In the genomic region with DNA sequence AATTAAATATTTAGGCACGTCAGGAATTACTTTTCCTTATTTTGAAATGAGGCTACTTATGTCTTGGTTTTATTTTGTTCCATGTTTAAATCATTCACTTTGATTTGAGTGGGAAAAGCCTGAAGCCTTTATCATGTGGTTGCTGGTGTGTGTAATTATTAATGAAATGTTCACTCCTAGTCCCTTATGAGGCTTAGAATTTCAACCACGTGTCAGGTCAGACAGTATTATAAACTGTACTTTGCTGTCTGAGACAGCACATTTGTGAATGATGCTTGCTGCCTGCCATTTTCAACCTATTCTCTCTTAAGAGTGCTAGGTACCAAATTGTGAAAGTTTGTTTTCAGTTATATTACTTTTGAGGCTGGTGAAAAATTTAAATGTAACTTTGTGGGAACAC, we compare ENCODE assay signal across 18 cellular contexts. TPM values are rescaled to one million over a fixed set of nuclear protein-coding genes. Genes with fewer than 3 reads are reported as not detected.
DNase-seq lines count a peak whose midpoint lies in the region; ATAC-seq, FAIRE-seq and TF ChIP-seq lines count a peak whose summit lies in the region.
"Had no signal": no experiment of that assay in that cellular context is flagged by ENCODE, and none has a peak within 500 bp of the region (broad histone marks: within the 10 kb centered on the region; RNA-seq: fewer than 3 reads in every experiment).

No MANE protein-coding gene starts in this region.

- peaks cover 0 to 32% (median 8%) of the 10 kb centered on the region in 4 donors for H3K36me3 ChIP-seq in right lobe of liver
- H3K36me3 ChIP-seq in HepG2 (replicated peaks in 1 of 2; ENCODE audit: control insufficient read depth in 1 of 2, insufficient read depth in 2 of 2, low read length in 2 of 2) = peaks cover 6 to 35% of the 10 kb centered on the region in 2 experiments
- peaks cover 0 to 52% of the 10 kb centered on the region in 2 donors for H3K36me3 ChIP-seq in adrenal gland (replicated peaks in 1 of 2)

- no peak overlapping the region for H3K4me3 Mint-ChIP-seq in activated T-helper 17 cell treated with anti-CD3 and anti-CD28 coated beads, Interleukin-2, amount 50 U/mL, for 72 hours
- no peak overlapping the region for H3K4me3 Mint-ChIP-seq in natural killer cell treated with Interleukin-12 subunit alpha and Interleukin-12 subunit beta and Interleukin-15 and Interleukin-18, amount 100 ng/mL, for 72 hours
- H3K4me3 Mint-ChIP-seq in CD4-positive, alpha-beta T cell = no peak overlapping the region
- H3K4me3 Mint-ChIP-seq in T-helper 17 cell = no peak overlapping the region
- H3K4me3 Mint-ChIP-seq: GM23338 had no signal

- H3K27me3 ChIP-seq in right lobe of liver (peaks cover 0 to 3% of the 10 kb centered on the region in 2 donors), HepG2 (ENCODE audit: control insufficient read depth in 1 of 2, insufficient read depth in 2 of 2, low read length in 2 of 2) (no peaks in the 10 kb centered on the region), adrenal gland (no peaks in the 10 kb centered on the region)
- no peaks in the 10 kb centered on the region for H3K27me3 ChIP-seq in CD4-positive, alpha-beta T cell (ENCODE audit: control insufficient read depth, insufficient read depth, low read length)
- H3K27me3 ChIP-seq: MG63 had no signal

- no peaks in the 10 kb centered on the region for H3K4me1 ChIP-seq in right lobe of liver
- H3K4me1 ChIP-seq in HepG2 (ENCODE audit: insufficient read depth, low read length) = no peaks in the 10 kb centered on the region
- no peaks in the 10 kb centered on the region for H3K4me1 ChIP-seq in adrenal gland (replicated peaks in 1 of 2)

- H3K27ac ChIP-seq in right lobe of liver (no peak overlapping the region), HepG2 (ENCODE audit: extremely low read length, insufficient read depth, low read length) (no peak overlapping the region), adrenal gland (no peak overlapping the region)
- no peak overlapping the region for H3K27ac ChIP-seq in CD4-positive, alpha-beta T cell (ENCODE audit: low read depth, low read length)

- no peak overlapping the region for H2AFZ ChIP-seq in HepG2 (ENCODE audit: low read length)
- H2AFZ ChIP-seq: GM23338 had no signal

- H3K36me3 Mint-ChIP-seq in activated T-helper 17 cell treated with anti-CD3 and anti-CD28 coated beads, Interleukin-2, amount 50 U/mL, for 72 hours (ENCODE audit: low read depth) = peaks cover 91% of the 10 kb centered on the region
- peaks cover 29% of the 10 kb centered on the region for H3K36me3 Mint-ChIP-seq in natural killer cell treated with Interleukin-12 subunit alpha and Interleukin-12 subunit beta and Interleukin-15 and Interleukin-18, amount 100 ng/mL, for 72 hours
- peaks cover 78% of the 10 kb centered on the region for H3K36me3 Mint-ChIP-seq in CD4-positive, alpha-beta T cell (ENCODE audit: low read depth)
- peaks cover 25% of the 10 kb centered on the region for H3K36me3 Mint-ChIP-seq in T-helper 17 cell (ENCODE audit: low read depth)

- H3K4me3 ChIP-seq in right lobe of liver (no peak overlapping the region), HepG2 (replicated peaks in 1 of 3; ENCODE audit: insufficient read depth in 1 of 3, low read depth in 2 of 3, low read length in 3 of 3) (no peak overlapping the region), adrenal gland (no peak overlapping the region)
- H3K4me3 ChIP-seq: GM23338, MG63 had no signal

- TF ChIP-seq EP300 in HepG2 (IDR thresholded peaks at IDR 0.05; ENCODE audit: low read depth in 2 of 2, low read length in 2 of 2) (no peak), HepG2 (CRISPR knock-in tag; IDR thresholded peaks at IDR 0.05; ENCODE audit: borderline replicate concordance) (no peak)

- in situ Hi-C loops in HepG2 (cut with HindIII; ENCODE audit: extremely low pct_ligation_motif_present, low pct_unique_long_range_greater_than_20kb) = no loop called here

- no peak for TF ChIP-seq RAD21 in HepG2 (CRISPR knock-in tag; IDR thresholded peaks at IDR 0.05)

- POLR2A ChIA-PET in HepG2 (lab: Yijun Ruan, JAX) = no interaction called here
- POLR2A ChIA-PET in CD4-positive, alpha-beta T cell (lab: Charles Lee) = no interaction called here

- WGBS in right lobe of liver (ENCODE audit: insufficient coverage, low coverage, low lambda C conversion rate, missing lambda C conversion rate) = 43% methylated on average over 2 of the region's 2 CpGs
- 83% methylated on average over 2 of the region's 2 CpGs for WGBS in HepG2 (ENCODE audit: low lambda C conversion rate)
- 71 to 81% (median 73%) methylated on average over 2 of the region's 2 CpGs for WGBS in adrenal gland, 4 donors

- no peaks in the 10 kb centered on the region for H3K9me3 Mint-ChIP-seq in activated T-helper 17 cell treated with anti-CD3 and anti-CD28 coated beads, Interleukin-2, amount 50 U/mL, for 72 hours
- H3K9me3 Mint-ChIP-seq in natural killer cell treated with Interleukin-12 subunit alpha and Interleukin-12 subunit beta and Interleukin-15 and Interleukin-18, amount 100 ng/mL, for 72 hours = no peaks in the 10 kb centered on the region
- no peaks in the 10 kb centered on the region for H3K9me3 Mint-ChIP-seq in CD4-positive, alpha-beta T cell
- H3K9me3 Mint-ChIP-seq: GM23338 had no signal

- no peak for TF ChIP-seq POLR2A in right lobe of liver (IDR thresholded peaks at IDR 0.05)
- no peak for TF ChIP-seq POLR2A in HepG2 (IDR thresholded peaks at IDR 0.05; ENCODE audit: insufficient read depth in 1 of 2, low read depth in 2 of 2, low read length in 2 of 2)
- TF ChIP-seq POLR2A in adrenal gland (IDR thresholded peaks at IDR 0.05) = no peak

- no peak overlapping the region for H3K9ac ChIP-seq in HepG2 (ENCODE audit: insufficient read depth, low read depth, low read length)

- intact Hi-C loops in right lobe of liver (cut with DNase I) = no loop called here
- intact Hi-C loops in HepG2 (cut with micrococcal nuclease; ENCODE audit: unreplicated experiment) = no loop called here
- intact Hi-C loops in CD4-positive, alpha-beta T cell (cut with DNase I, micrococcal nuclease) = loop anchor here in 1 of 2 experiments (5.0 to 10.0 kb wide), 2 partner anchors 142 to 181 kb away; no protein-coding TSS in a partner anchor
- intact Hi-C loops in adrenal gland (cut with DNase I) = no loop called here

- DNase-seq in right lobe of liver (no peak), HepG2 (ENCODE audit: low spot score) (no peak), left lobe of liver (ENCODE audit: low spot score) (no peak), T-helper 17 cell (no peak), adrenal gland (no peak)
- no peak for DNase-seq in natural killer cell treated with Interleukin-12 subunit alpha and Interleukin-12 subunit beta and Interleukin-15 and Interleukin-18, amount 100 ng/mL, for 72 hours (ENCODE audit: low spot score)
- DNase-seq in CD4-positive, alpha-beta T cell = no peak
- DNase-seq: C1 segment of cervical spinal cord, DMS79, IMR-90, Karpas-422, MG63, NCI-H1092, NCI-H146, NCI-H2081, NCI-H510A treated with DMSO at 0.1 percent for 48 hours had no signal

- CTCF ChIA-PET in HepG2 (lab: Yijun Ruan, JAX; ENCODE audit: low intra/inter-chr PET ratio, low total read pairs) = no interaction called here
- CTCF ChIA-PET in CD4-positive, alpha-beta T cell (lab: Charles Lee) = no interaction called here

- H3K9me3 ChIP-seq in right lobe of liver (no peaks in the 10 kb centered on the region), HepG2 (ENCODE audit: low read length) (no peaks in the 10 kb centered on the region), T-helper 17 cell (ENCODE audit: control insufficient read depth, low read length, poor library complexity, severe bottlenecking) (no peaks in the 10 kb centered on the region), adrenal gland (replicated peaks in 1 of 3) (no peaks in the 10 kb centered on the region)
- H3K9me3 ChIP-seq in CD4-positive, alpha-beta T cell (ENCODE audit: control insufficient read depth, low read length) = no peaks in the 10 kb centered on the region
- H3K9me3 ChIP-seq: MG63 had no signal

- H3K27ac Mint-ChIP-seq in activated T-helper 17 cell treated with anti-CD3 and anti-CD28 coated beads, Interleukin-2, amount 50 U/mL, for 72 hours = no peak overlapping the region
- H3K27ac Mint-ChIP-seq in natural killer cell treated with Interleukin-12 subunit alpha and Interleukin-12 subunit beta and Interleukin-15 and Interleukin-18, amount 100 ng/mL, for 72 hours = no peak overlapping the region
- no peak overlapping the region for H3K27ac Mint-ChIP-seq in CD4-positive, alpha-beta T cell
- H3K27ac Mint-ChIP-seq in T-helper 17 cell = no peak overlapping the region
- H3K27ac Mint-ChIP-seq: GM23338 had no signal

- no peak for FAIRE-seq in HepG2 (lab: Jason Lieb, UNC)

- H3K4me2 ChIP-seq in HepG2 (ENCODE audit: low read depth, low read length) = no peak overlapping the region
- H3K4me2 ChIP-seq: GM23338 had no signal

- no peaks in the 10 kb centered on the region for H3K4me1 Mint-ChIP-seq in activated T-helper 17 cell treated with anti-CD3 and anti-CD28 coated beads, Interleukin-2, amount 50 U/mL, for 72 hours
- H3K4me1 Mint-ChIP-seq in natural killer cell treated with Interleukin-12 subunit alpha and Interleukin-12 subunit beta and Interleukin-15 and Interleukin-18, amount 100 ng/mL, for 72 hours (ENCODE audit: low read depth in 2 of 2) = peaks cover 2 to 4% of the 10 kb centered on the region in 2 donors
- H3K4me1 Mint-ChIP-seq in CD4-positive, alpha-beta T cell (ENCODE audit: low read depth) = peaks cover 5% of the 10 kb centered on the region
- H3K4me1 Mint-ChIP-seq in T-helper 17 cell = peaks cover 13% of the 10 kb centered on the region

- TF ChIP-seq CTCF in right lobe of liver (IDR thresholded peaks at IDR 0.05) (no peak), HepG2 (CRISPR knock-in tag; IDR thresholded peaks at IDR 0.05) (no peak), adrenal gland (IDR thresholded peaks at IDR 0.05) (no peak)
- TF ChIP-seq CTCF in CD4-positive, alpha-beta T cell (IDR thresholded peaks at IDR 0.05) = no peak

- no peaks in the 10 kb centered on the region for H3K27me3 Mint-ChIP-seq in activated T-helper 17 cell treated with anti-CD3 and anti-CD28 coated beads, Interleukin-2, amount 50 U/mL, for 72 hours
- no peaks in the 10 kb centered on the region for H3K27me3 Mint-ChIP-seq in natural killer cell treated with Interleukin-12 subunit alpha and Interleukin-12 subunit beta and Interleukin-15 and Interleukin-18, amount 100 ng/mL, for 72 hours
- no peaks in the 10 kb centered on the region for H3K27me3 Mint-ChIP-seq in CD4-positive, alpha-beta T cell
- no peaks in the 10 kb centered on the region for H3K27me3 Mint-ChIP-seq in T-helper 17 cell

- BruUV-seq in HepG2 (replicated peaks; lab: Mats Ljungman, UMichigan) = no TSS peak

- peak; percentile 47 to 84 (median 54) for ATAC-seq in right lobe of liver
- ATAC-seq in HepG2 = no peak
- ATAC-seq in activated T-helper 17 cell treated with anti-CD3 and anti-CD28 coated beads, Interleukin-2, amount 50 U/mL, for 72 hours (replicated peaks) = peak; percentile 46
- peak; percentile 66 for ATAC-seq in left lobe of liver
- no peak for ATAC-seq in natural killer cell treated with Interleukin-12 subunit alpha and Interleukin-12 subunit beta and Interleukin-15 and Interleukin-18, amount 100 ng/mL, for 72 hours
- no peak for ATAC-seq in CD4-positive, alpha-beta T cell (ENCODE audit: poor library complexity)
- no peak for ATAC-seq in T-helper 17 cell
- ATAC-seq: GM23338 had no signal

- no peaks in the 10 kb centered on the region for H4K20me1 ChIP-seq in HepG2 (ENCODE audit: insufficient read depth, low read length)

- H3K79me2 ChIP-seq in HepG2 (ENCODE audit: insufficient read depth, low read length) = no peaks in the 10 kb centered on the region

RNA-seq across cellular contexts. Expression of gene COL17A1, which starts 58.9 kb away (rescaled TPM):
- total RNA-seq in right lobe of liver (under 1 TPM in 2 of 6 experiments, not detected in 4; 0.11 to 0.12 TPM), HepG2 (2016; rRNA removed; fragmentation: Illumina TruSeq; extraction: Trizol) (not detected in 2 replicates), left lobe of liver (0.13 TPM), T-helper 17 cell (not detected), adrenal gland (under 1 TPM in 5 of 8 donors, not detected in 3; 0.11 to 0.97 (median 0.23) TPM)
- total RNA-seq in HepG2 (2016; cell fraction: cytosol; rRNA removed; fragmentation: Illumina TruSeq; extraction: Trizol; ENCODE audit: low read depth) = not detected in 2 replicates
- 0.09 TPM in 1 of 2 replicates, not detected in the other for total RNA-seq in HepG2 (2016; cell fraction: insoluble cytoplasmic fraction; rRNA removed; fragmentation: Illumina TruSeq; extraction: Trizol)
- 0.21 TPM in 1 of 2 replicates, not detected in the other for total RNA-seq in HepG2 (2016; cell fraction: membrane; rRNA removed; fragmentation: Illumina TruSeq; extraction: Trizol)
- total RNA-seq in HepG2 (2016; cell fraction: nucleus; rRNA removed; fragmentation: Illumina TruSeq; extraction: Trizol) = not detected in 2 replicates
- polyA plus RNA-seq in HepG2 (2011; rRNA removed) (0.03 and 0.13 TPM in 2 replicates), adrenal gland (1 to 10 TPM in 2 of 3 donors, under 1 TPM in 1; 0.40 to 2.2 (median 1.5) TPM)
- 0.04 TPM in 1 of 2 replicates, not detected in the other for polyA plus RNA-seq in HepG2 (2011; cell fraction: cytosol; rRNA removed)
- 0.35 and 0.54 TPM in 2 replicates for polyA plus RNA-seq in HepG2 (2011; cell fraction: nucleus; rRNA removed)
- not detected in 2 replicates for polyA plus RNA-seq in HepG2 (2012)
- polyA plus RNA-seq in HepG2 (2016; cell fraction: cytosol; fragmentation: Illumina TruSeq; extraction: Trizol; ENCODE audit: low read depth) = not detected in 2 replicates
- polyA plus RNA-seq in HepG2 (2016; cell fraction: insoluble cytoplasmic fraction; fragmentation: Illumina TruSeq; extraction: Trizol; ENCODE audit: low read depth) = not detected in 2 replicates
- polyA plus RNA-seq in HepG2 (2016; cell fraction: membrane; fragmentation: Illumina TruSeq; extraction: Trizol; ENCODE audit: low read depth) = not detected in 2 replicates
- 0.32 TPM in 1 of 2 replicates, not detected in the other for polyA plus RNA-seq in HepG2 (2016; cell fraction: nucleus; fragmentation: Illumina TruSeq; extraction: Trizol; ENCODE audit: insufficient read depth, low read depth)
- 0.92 and 1.6 TPM in 2 replicates for polyA minus RNA-seq in HepG2 (2011; rRNA and poly(A)+ RNA removed; ENCODE audit: low replicate concordance)
- not detected in 2 replicates for polyA minus RNA-seq in HepG2 (2011; cell fraction: cytosol; rRNA and poly(A)+ RNA removed)
- polyA minus RNA-seq in HepG2 (2011; cell fraction: nucleus; rRNA and poly(A)+ RNA removed) = 0.25 TPM in 1 of 2 replicates, not detected in the other
- not detected for total RNA-seq in activated T-helper 17 cell treated with anti-CD3 and anti-CD28 coated beads, Interleukin-2, amount 50 U/mL, for 72 hours
- not detected for total RNA-seq in natural killer cell treated with Interleukin-12 subunit alpha and Interleukin-12 subunit beta and Interleukin-15 and Interleukin-18, amount 100 ng/mL, for 72 hours
- not detected for total RNA-seq in CD4-positive, alpha-beta T cell

RNA-seq across cellular contexts. Expression of gene SLK, which starts 59.8 kb away (rescaled TPM):
- total RNA-seq in right lobe of liver = 10 to 100 TPM in 5 of 6 experiments, 1 to 10 TPM in 1; 7.9 to 16.3 (median 13.0) TPM
- total RNA-seq in HepG2 (2016; rRNA removed; fragmentation: Illumina TruSeq; extraction: Trizol) = 22.8 and 35.0 TPM in 2 replicates
- 8.1 and 9.1 TPM in 2 replicates for total RNA-seq in HepG2 (2016; cell fraction: cytosol; rRNA removed; fragmentation: Illumina TruSeq; extraction: Trizol; ENCODE audit: low read depth)
- 21.6 and 34.9 TPM in 2 replicates for total RNA-seq in HepG2 (2016; cell fraction: insoluble cytoplasmic fraction; rRNA removed; fragmentation: Illumina TruSeq; extraction: Trizol)
- 6.4 and 7.4 TPM in 2 replicates for total RNA-seq in HepG2 (2016; cell fraction: membrane; rRNA removed; fragmentation: Illumina TruSeq; extraction: Trizol)
- total RNA-seq in HepG2 (2016; cell fraction: nucleus; rRNA removed; fragmentation: Illumina TruSeq; extraction: Trizol) = 17.5 and 20.8 TPM in 2 replicates
- polyA plus RNA-seq in HepG2 (2011; rRNA removed) = 3.4 and 3.7 TPM in 2 replicates
- polyA plus RNA-seq in HepG2 (2011; cell fraction: cytosol; rRNA removed) = 1.5 and 2.6 TPM in 2 replicates
- polyA plus RNA-seq in HepG2 (2011; cell fraction: nucleus; rRNA removed) = 2.7 and 3.1 TPM in 2 replicates
- polyA plus RNA-seq in HepG2 (2012) = 10.9 and 14.4 TPM in 2 replicates
- polyA plus RNA-seq in HepG2 (2016; cell fraction: cytosol; fragmentation: Illumina TruSeq; extraction: Trizol; ENCODE audit: low read depth) = 0.28 and 0.47 TPM in 2 replicates
- 19.7 and 21.4 TPM in 2 replicates for polyA plus RNA-seq in HepG2 (2016; cell fraction: insoluble cytoplasmic fraction; fragmentation: Illumina TruSeq; extraction: Trizol; ENCODE audit: low read depth)
- polyA plus RNA-seq in HepG2 (2016; cell fraction: membrane; fragmentation: Illumina TruSeq; extraction: Trizol; ENCODE audit: low read depth) = 1.7 and 2.0 TPM in 2 replicates
- 12.7 and 13.6 TPM in 2 replicates for polyA plus RNA-seq in HepG2 (2016; cell fraction: nucleus; fragmentation: Illumina TruSeq; extraction: Trizol; ENCODE audit: insufficient read depth, low read depth)
- polyA minus RNA-seq in HepG2 (2011; rRNA and poly(A)+ RNA removed; ENCODE audit: low replicate concordance) = 2.8 and 10.1 TPM in 2 replicates
- 10.0 and 12.9 TPM in 2 replicates for polyA minus RNA-seq in HepG2 (2011; cell fraction: cytosol; rRNA and poly(A)+ RNA removed)
- polyA minus RNA-seq in HepG2 (2011; cell fraction: nucleus; rRNA and poly(A)+ RNA removed) = 17.9 and 21.1 TPM in 2 replicates
- total RNA-seq in activated T-helper 17 cell treated with anti-CD3 and anti-CD28 coated beads, Interleukin-2, amount 50 U/mL, for 72 hours = 10 to 100 TPM; 23.6 to 26.7 TPM
- 8.7 TPM for total RNA-seq in left lobe of liver
- 10 to 100 TPM; 26.3 to 32.1 TPM for total RNA-seq in natural killer cell treated with Interleukin-12 subunit alpha and Interleukin-12 subunit beta and Interleukin-15 and Interleukin-18, amount 100 ng/mL, for 72 hours
- total RNA-seq in CD4-positive, alpha-beta T cell = 10 to 100 TPM; 20.5 to 20.8 TPM
- total RNA-seq in T-helper 17 cell = 10 to 100 TPM; 24.1 to 25.4 TPM
- total RNA-seq in adrenal gland = 10 to 100 TPM; 21.5 to 75.4 (median 31.9) TPM
- polyA plus RNA-seq in adrenal gland = 10 to 100 TPM in 2 of 3 donors, 1 to 10 TPM in 1; 6.7 to 32.2 (median 10.2) TPM

Comparison
In these comparisons a context has a peak if more than half of its experiments do, and no peak if none do; other contexts are left out.
1. ATAC-seq: peak in right lobe of liver (4 of 4), activated T-helper 17 cell treated with anti-CD3 and anti-CD28 coated beads, Interleukin-2, amount 50 U/mL, for 72 hours (single experiment) and left lobe of liver (single experiment); none in HepG2 (single experiment), natural killer cell treated with Interleukin-12 subunit alpha and Interleukin-12 subunit beta and Interleukin-15 and Interleukin-18, amount 100 ng/mL, for 72 hours (0 of 2), CD4-positive, alpha-beta T cell (single experiment) and T-helper 17 cell (single experiment).